ENCODE assay signal across 8 cellular contexts in genomic region chr2:143686585-143687164, GRCh38.
DNase-seq lines count a peak whose midpoint lies in the region; ATAC-seq, FAIRE-seq and TF ChIP-seq lines count a peak whose summit lies in the region.

No MANE protein-coding gene starts in this region.

- H3K4me1 Mint-ChIP-seq in natural killer cell, result peaks cover 5 to 17% of the 10 kb centered on the region in 2 donors
- H3K4me1 Mint-ChIP-seq in natural killer cell treated with Interleukin-12 subunit alpha and Interleukin-12 subunit beta and Interleukin-15 and Interleukin-18, amount 100 ng/mL, for 72 hours (ENCODE audit: low read depth in 2 of 2), result peaks cover 11 to 37% of the 10 kb centered on the region in 2 donors

- H3K9me3 Mint-ChIP-seq in natural killer cell, result no peaks in the 10 kb centered on the region
- no peaks in the 10 kb centered on the region for H3K9me3 Mint-ChIP-seq in natural killer cell treated with Interleukin-12 subunit alpha and Interleukin-12 subunit beta and Interleukin-15 and Interleukin-18, amount 100 ng/mL, for 72 hours

- H3K27me3 Mint-ChIP-seq in natural killer cell (ENCODE audit: low read depth in 2 of 2), result no peaks in the 10 kb centered on the region
- H3K27me3 Mint-ChIP-seq in natural killer cell treated with Interleukin-12 subunit alpha and Interleukin-12 subunit beta and Interleukin-15 and Interleukin-18, amount 100 ng/mL, for 72 hours, result no peaks in the 10 kb centered on the region

- CTCF ChIA-PET in GM12878 (lab: Yijun Ruan, JAX), result interaction anchor here (0.6 to 2.3 kb wide), 13 partner anchors 8 to 398 kb away, joined by 3 to 23 read pairs (median 3); no protein-coding TSS in a partner anchor

- peak in 2 of 3 donors; percentile 38 to 50 for ATAC-seq in natural killer cell
- no peak for ATAC-seq in natural killer cell treated with Interleukin-12 subunit alpha and Interleukin-12 subunit beta and Interleukin-15 and Interleukin-18, amount 100 ng/mL, for 72 hours
- ATAC-seq in GM12878, result peak; percentile 69
- ATAC-seq in left lobe of liver, result peak; percentile 62
- ATAC-seq in GM21528 (IDR thresholded peaks at IDR 0.05; ENCODE audit: low FRiP score, unreplicated experiment), result no peak
- no peak for ATAC-seq in GM18907 (IDR thresholded peaks at IDR 0.05; ENCODE audit: unreplicated experiment)

- H3K9ac ChIP-seq in GM12878 (ENCODE audit: control insufficient read depth, insufficient read depth, low read length), result no peak overlapping the region

- SMC1A ChIA-PET in GM12878 (lab: Charles Lee; ENCODE audit: uncharacterized antibody, unreplicated experiment), result interaction anchor here (0.8 to 1.3 kb wide), 5 partner anchors 13 to 116 kb away, joined by 3 to 10 read pairs (median 3); no protein-coding TSS in a partner anchor

- H3K4me2 ChIP-seq in GM12878 (ENCODE audit: control insufficient read depth, insufficient read depth), result no peak overlapping the region

- intact Hi-C loops in natural killer cell (cut with micrococcal nuclease) (no loop called here), GM12878 (cut with micrococcal nuclease; ENCODE audit: unreplicated experiment) (no loop called here)

- no peak for TF ChIP-seq POLR2A in GM12878 (IDR thresholded peaks at IDR 0.05; ENCODE audit: low read depth, low read length)

- in situ Hi-C loops in GM12878 (cut with MboI), result no loop called here

- H3K4me3 Mint-ChIP-seq in natural killer cell, result no peak overlapping the region
- no peak overlapping the region for H3K4me3 Mint-ChIP-seq in natural killer cell treated with Interleukin-12 subunit alpha and Interleukin-12 subunit beta and Interleukin-15 and Interleukin-18, amount 100 ng/mL, for 72 hours

- H3K4me3 ChIP-seq in GM12878, result no peak overlapping the region

- no peak overlapping the region for H2AFZ ChIP-seq in GM12878 (ENCODE audit: control insufficient read depth, low read depth, low read length)

- TF ChIP-seq RAD21 in GM12878 (IDR thresholded peaks at IDR 0.05; ENCODE audit: insufficient read depth, low read depth, low read length), result peak; percentile 54

- RAD21 ChIA-PET in GM12878 (lab: Charles Lee; ENCODE audit: unreplicated experiment), result no interaction called here

- H3K27me3 ChIP-seq in GM12878 (replicated peaks in 1 of 2; ENCODE audit: control insufficient read depth in 2 of 2, insufficient read depth in 2 of 2, low read length in 1 of 2), result no peaks in the 10 kb centered on the region

- no peak for FAIRE-seq in GM12878 (lab: Jason Lieb, UNC)

- no peaks in the 10 kb centered on the region for H3K36me3 Mint-ChIP-seq in natural killer cell
- H3K36me3 Mint-ChIP-seq in natural killer cell treated with Interleukin-12 subunit alpha and Interleukin-12 subunit beta and Interleukin-15 and Interleukin-18, amount 100 ng/mL, for 72 hours, result peaks cover 4% of the 10 kb centered on the region

- no peak overlapping the region for H3K27ac ChIP-seq in GM12878 (ENCODE audit: control insufficient read depth, insufficient read depth)

- DNase-seq in natural killer cell (no peak), GM12878 (ENCODE audit: low read depth, low spot score) (no peak), left lobe of liver (ENCODE audit: low spot score) (no peak), HK-2 (ENCODE audit: unreplicated experiment) (no peak)
- DNase-seq in natural killer cell treated with Interleukin-12 subunit alpha and Interleukin-12 subunit beta and Interleukin-15 and Interleukin-18, amount 100 ng/mL, for 72 hours (ENCODE audit: low spot score), result no peak

- no peak for TF ChIP-seq EP300 in GM12878 (IDR thresholded peaks at IDR 0.05; ENCODE audit: borderline replicate concordance in 1 of 2, control insufficient read depth in 1 of 2, low read depth in 2 of 2, low read length in 2 of 2)

- WGBS in GM12878 (ENCODE audit: insufficient coverage, insufficient replicate concordance, low lambda C conversion rate, missing lambda C conversion rate), result 55% methylated on average over 5 of the region's 5 CpGs

- no peaks in the 10 kb centered on the region for H4K20me1 ChIP-seq in GM12878 (ENCODE audit: control insufficient read depth, insufficient read depth)

- no peaks in the 10 kb centered on the region for H3K79me2 ChIP-seq in GM12878 (ENCODE audit: control insufficient read depth, insufficient read depth, low read length)

- POLR2A ChIA-PET in GM12878 (lab: Charles Lee), result no interaction called here

- no peaks in the 10 kb centered on the region for H3K9me3 ChIP-seq in GM12878 (replicated peaks; ENCODE audit: control insufficient read depth, insufficient read depth, low read length)

- no peaks in the 10 kb centered on the region for H3K36me3 ChIP-seq in GM12878 (ENCODE audit: control insufficient read depth in 2 of 2, insufficient read depth in 2 of 2, low read length in 1 of 2)

- H3K4me1 ChIP-seq in GM12878 (ENCODE audit: control insufficient read depth, insufficient read depth, low read length), result no peaks in the 10 kb centered on the region

- TF ChIP-seq CTCF in natural killer cell (IDR thresholded peaks at IDR 0.05) (peak; percentile 57), LNCAP (IDR thresholded peaks at IDR 0.05) (peak; percentile 55), GM12878 (IDR thresholded peaks at IDR 0.05 in 2 of 3, conservative IDR thresholded peaks at IDR 0.05 in 1 of 3; ENCODE audit: control insufficient read depth in 2 of 3, extremely low read depth in 1 of 3, insufficient read depth in 1 of 3, low read depth in 3 of 3, low read length in 3 of 3) (peak; percentile 33 to 53 (median 42); a peak in 5 of 6 replicates)

- H3K27ac Mint-ChIP-seq in natural killer cell, result peak overlapping the region in 1 of 2 donors; percentile 60
- H3K27ac Mint-ChIP-seq in natural killer cell treated with Interleukin-12 subunit alpha and Interleukin-12 subunit beta and Interleukin-15 and Interleukin-18, amount 100 ng/mL, for 72 hours, result no peak overlapping the region

- BruUV-seq in GM12878 (replicated peaks; lab: Mats Ljungman, UMichigan), result no TSS peak

TF ChIP-seq in GM12878, 131 proteins besides CTCF, POLR2A, EP300 and RAD21:
- TF ChIP-seq ETV6 (conservative IDR thresholded peaks at IDR 0.05 in 1 of 2, IDR thresholded peaks at IDR 0.05 in 1 of 2; ENCODE audit: borderline replicate concordance in 1 of 2, low read depth in 1 of 2) (no peak), CEBPB (IDR thresholded peaks at IDR 0.05; ENCODE audit: borderline replicate concordance in 1 of 2, low read depth in 2 of 2, low read length in 2 of 2) (no peak), SMARCA5 (IDR thresholded peaks at IDR 0.05) (no peak), SMC3 (IDR thresholded peaks at IDR 0.05; ENCODE audit: borderline replicate concordance, low read length) (peak; percentile 39), TARDBP (IDR thresholded peaks at IDR 0.05; ENCODE audit: borderline replicate concordance) (no peak), TBL1XR1 (IDR thresholded peaks at IDR 0.05; ENCODE audit: low read depth, low read length) (no peak)

Comparison
In these comparisons a context has a peak if more than half of its experiments do, and no peak if none do; other contexts are left out.
1. ATAC-seq: peak in natural killer cell (2 of 3), GM12878 (single experiment) and left lobe of liver (single experiment); none in natural killer cell treated with Interleukin-12 subunit alpha and Interleukin-12 subunit beta and Interleukin-15 and Interleukin-18, amount 100 ng/mL, for 72 hours (0 of 2), GM21528 (single experiment) and GM18907 (single experiment).
2. Peak in every context shown above with its lines, with median percentiles within 50 percentile points of each other: CTCF ChIP-seq.